In genomic region chr9:127828262-127829031, GRCh38 we compare ENCODE assay signal across 9 cellular contexts. TPM values are rescaled to one million over a fixed set of nuclear protein-coding genes. Genes with fewer than 3 reads are reported as not detected.
A peak's percentile ranks its signal among the peaks of the same experiment; 100 is the strongest.
DNase-seq lines count a peak whose midpoint lies in the region; ATAC-seq lines count a peak whose summit lies in the region.
"Had no signal": no experiment of that assay in that cellular context is flagged by ENCODE, and none has a peak within 500 bp of the region (broad histone marks: within the 10 kb centered on the region; RNA-seq: fewer than 3 reads in every experiment).

No MANE protein-coding gene starts in this region.

- ATAC-seq in HG02678 (IDR thresholded peaks at IDR 0.05; ENCODE audit: unreplicated experiment) (no peak), GM18870 (IDR thresholded peaks at IDR 0.05; ENCODE audit: unreplicated experiment) (no peak)

- peak overlapping the region; percentile 54 for H3K27ac ChIP-seq in caudate nucleus (ENCODE audit: low read depth, low read length)
- H3K27ac ChIP-seq in skin epidermis: peak overlapping the region in 20 of 21 experiments; percentile 18 to 86 (median 72)
- H3K27ac ChIP-seq: KMS-11 had no signal

- DNase-seq in HT-29 (ENCODE audit: low spot score): peak; percentile 71
- peak in 12 of 61 donors; percentile 4 to 28 (median 14) for DNase-seq in caudate nucleus (lab: John Stamatoyannopoulos, UW)
- DNase-seq in iris pigment epithelial cell (ENCODE audit: low read depth): peak; percentile 63
- DNase-seq in HK-2 (ENCODE audit: unreplicated experiment): no peak
- no peak for DNase-seq in activated CD4-positive, CD25-positive, alpha-beta regulatory T cell (lab: John Stamatoyannopoulos, UW)

- peak overlapping the region in 2 of 7 experiments; percentile 3 to 13 for H3K4me3 ChIP-seq in skin epidermis

RNA-seq across cellular contexts. Expression of gene FPGS, which starts 25.8 kb away (rescaled TPM):
- 180 and 200 TPM in 2 replicates for total RNA-seq in HT-29 (2014; rRNA removed; shearing (Covaris generic))

RNA-seq across cellular contexts. Expression of gene ENG, which starts 26.0 kb away (rescaled TPM):
- total RNA-seq in HT-29 (2014; rRNA removed; shearing (Covaris generic)): 6.1 and 6.4 TPM in 2 replicates

RNA-seq across cellular contexts. Expression of gene CDK9, which starts 42.6 kb away (rescaled TPM):
- 42.6 and 45.4 TPM in 2 replicates for total RNA-seq in HT-29 (2014; rRNA removed; shearing (Covaris generic))

RNA-seq across cellular contexts. Expression of gene AK1, which starts 49.0 kb away (rescaled TPM):
- 85.0 and 101 TPM in 2 replicates for total RNA-seq in HT-29 (2014; rRNA removed; shearing (Covaris generic))

RNA-seq across cellular contexts. Expression of gene SH2D3C, which starts 50.0 kb away (rescaled TPM):
- total RNA-seq in HT-29 (2014; rRNA removed; shearing (Covaris generic)): not detected in 2 replicates

Comparison
In these comparisons a context has a peak if more than half of its experiments do, and no peak if none do; other contexts are left out.
1. DNase-seq: peak in HT-29 (single experiment) and iris pigment epithelial cell (single experiment); none in HK-2 (single experiment) and activated CD4-positive, CD25-positive, alpha-beta regulatory T cell (0 of 4).